Comparison of ENCODE assay signal across 8 cellular contexts in genomic region chr17:47941246-47941997, GRCh38. TPM values are rescaled to one million over a fixed set of nuclear protein-coding genes. Genes with fewer than 3 reads are reported as not detected.
A peak's percentile ranks its signal among the peaks of the same experiment; 100 is the strongest.
DNase-seq lines count a peak whose midpoint lies in the region; FAIRE-seq and TF ChIP-seq lines count a peak whose summit lies in the region.

Gene PNPO, plus strand, starts transcription at chr17:47941571. Its CDS starts 105 bp downstream, at chr17:47941676.

- peaks cover 17% of the 10 kb centered on the region for H3K4me1 ChIP-seq in Loucy (ENCODE audit: insufficient read depth, low read length, poor library complexity, severe bottlenecking)

- H3K27ac Mint-ChIP-seq in nephron = peak within 1 kb of the TSS in 2 of 3 experiments; percentile 19 to 40
- H3K27ac Mint-ChIP-seq in stimulated activated naive CD8-positive, alpha-beta T cell treated with anti-CD3 and anti-CD28 coated beads, Interleukin-15, Interleukin-2, amounts not matched to agents 100 ng/mL and 50 ng/mL, for 24 hours = peak within 1 kb of the TSS; percentile 96

- H3K9me2 ChIP-seq in Loucy (replicated peaks; ENCODE audit: low read depth, low read length) = no peaks in the 10 kb centered on the region

- H3K27me3 ChIP-seq in Loucy (ENCODE audit: insufficient read depth, low read length, poor library complexity, severe bottlenecking) = no peaks in the 10 kb centered on the region

- peak within 1 kb of the TSS; percentile 75 for H3K9ac ChIP-seq in Loucy (ENCODE audit: low read depth, low read length, poor library complexity, severe bottlenecking)

- no peaks in the 10 kb centered on the region for H3F3A ChIP-seq in Loucy (ENCODE audit: low read depth)

- H2AFZ ChIP-seq in Loucy (ENCODE audit: low read length) = peak within 1 kb of the TSS; percentile 82

- H3K9me3 ChIP-seq in Loucy (ENCODE audit: insufficient read depth, low read depth, low read length) = no peaks in the 10 kb centered on the region

- H3K4me3 ChIP-seq in Loucy (ENCODE audit: low read length, poor library complexity, severe bottlenecking) (peak within 1 kb of the TSS; percentile 80), fibroblast of the aortic adventitia (ENCODE audit: low read depth, low read length) (peak within 1 kb of the TSS; percentile 90)

- TF ChIP-seq CTCF in Loucy (conservative IDR thresholded peaks at IDR 0.05; ENCODE audit: low read length) = no peak
- peak; percentile 12 for TF ChIP-seq CTCF in fibroblast of the aortic adventitia (IDR thresholded peaks at IDR 0.05; ENCODE audit: insufficient read depth, low read length)
- TF ChIP-seq CTCF in nephron (IDR thresholded peaks at IDR 0.05; ENCODE audit: unreplicated experiment in 3 of 3) = no peak

- H3K27me3 Mint-ChIP-seq in nephron (ENCODE audit: low read depth) = no peaks in the 10 kb centered on the region
- no peaks in the 10 kb centered on the region for H3K27me3 Mint-ChIP-seq in stimulated activated naive CD8-positive, alpha-beta T cell treated with anti-CD3 and anti-CD28 coated beads, Interleukin-15, Interleukin-2, amounts not matched to agents 100 ng/mL and 50 ng/mL, for 24 hours

- DNase-seq in ELR (ENCODE audit: low read depth) (peak; percentile 100), H54 (ENCODE audit: insufficient read length, low spot score) (peak; percentile 97), fibroblast of the aortic adventitia (ENCODE audit: low read depth) (peak; percentile 99)
- DNase-seq in activated effector memory CD4-positive, alpha-beta T cell treated with Interleukin-2 at 50 U/mL for 16 hours = peak; percentile 89

- H3K9me3 Mint-ChIP-seq in nephron = no peaks in the 10 kb centered on the region
- H3K9me3 Mint-ChIP-seq in stimulated activated naive CD8-positive, alpha-beta T cell treated with anti-CD3 and anti-CD28 coated beads, Interleukin-15, Interleukin-2, amounts not matched to agents 100 ng/mL and 50 ng/mL, for 24 hours = peaks cover 5% of the 10 kb centered on the region

- H3K4me3 Mint-ChIP-seq in nephron = peak within 1 kb of the TSS; percentile 56 to 78 (median 71)
- peak within 1 kb of the TSS; percentile 90 for H3K4me3 Mint-ChIP-seq in stimulated activated naive CD8-positive, alpha-beta T cell treated with anti-CD3 and anti-CD28 coated beads, Interleukin-15, Interleukin-2, amounts not matched to agents 100 ng/mL and 50 ng/mL, for 24 hours

- peak within 1 kb of the TSS; percentile 86 for H3K4me2 ChIP-seq in Loucy (ENCODE audit: low read depth, low read length, poor library complexity, severe bottlenecking)

- no peaks in the 10 kb centered on the region for H3K36me3 ChIP-seq in Loucy (ENCODE audit: insufficient read depth, low read length)

- no peaks in the 10 kb centered on the region for H3K36me3 Mint-ChIP-seq in nephron (ENCODE audit: low read depth)
- H3K36me3 Mint-ChIP-seq in stimulated activated naive CD8-positive, alpha-beta T cell treated with anti-CD3 and anti-CD28 coated beads, Interleukin-15, Interleukin-2, amounts not matched to agents 100 ng/mL and 50 ng/mL, for 24 hours (ENCODE audit: low read depth) = peaks cover 16% of the 10 kb centered on the region

- peaks cover 5% of the 10 kb centered on the region for H3K4me1 Mint-ChIP-seq in nephron
- peaks cover 75% of the 10 kb centered on the region for H3K4me1 Mint-ChIP-seq in stimulated activated naive CD8-positive, alpha-beta T cell treated with anti-CD3 and anti-CD28 coated beads, Interleukin-15, Interleukin-2, amounts not matched to agents 100 ng/mL and 50 ng/mL, for 24 hours (ENCODE audit: low read depth)

- H4K20me1 ChIP-seq in Loucy (ENCODE audit: insufficient read depth, low read length, poor library complexity, severe bottlenecking) = no peaks in the 10 kb centered on the region

- TF ChIP-seq POLR2A in H54 (IDR thresholded peaks at IDR 0.05; ENCODE audit: low read depth, low read length) = peak; percentile 73
- peak; percentile 62 for TF ChIP-seq POLR2A in Raji (IDR thresholded peaks at IDR 0.05; ENCODE audit: insufficient read depth, low read depth, low read length)

- H3K79me2 ChIP-seq in Loucy (ENCODE audit: insufficient read depth, low read length) = peaks cover 12% of the 10 kb centered on the region

- peak; percentile 86 for FAIRE-seq in H54 (lab: Jason Lieb, UNC)

RNA-seq across cellular contexts. Expression of gene PNPO, which starts in this region (rescaled TPM):
- 44.9 and 198 TPM in 2 replicates for total RNA-seq in fibroblast of the aortic adventitia (ENCODE audit: low replicate concordance)

Comparison
In these comparisons a context has a peak if more than half of its experiments do, and no peak if none do; other contexts are left out.
1. Peak in every context shown above with its lines: DNase-seq and H3K4me3 ChIP-seq.